In genomic region chr13:99046851-99047250, GRCh38 we compare ENCODE assay signal across 12 cellular contexts.
DNase-seq lines count a peak whose midpoint lies in the region; ATAC-seq and TF ChIP-seq lines count a peak whose summit lies in the region.
"Had no signal": no experiment of that assay in that cellular context is flagged by ENCODE, and none has a peak within 500 bp of the region (broad histone marks: within the 10 kb centered on the region; RNA-seq: fewer than 3 reads in every experiment).

No MANE protein-coding gene starts in this region.

- no peak for TF ChIP-seq EP300 in sigmoid colon (IDR thresholded peaks at IDR 0.05)

- H3K9me3 ChIP-seq in PC-9 (ENCODE audit: insufficient read depth, low read depth): no peaks in the 10 kb centered on the region
- no peaks in the 10 kb centered on the region for H3K9me3 ChIP-seq in effector memory CD4-positive, alpha-beta T cell (ENCODE audit: control insufficient read depth, low read length)
- no peaks in the 10 kb centered on the region for H3K9me3 ChIP-seq in sigmoid colon

- peak overlapping the region; percentile 29; the same call in 1 of the 2 replicates for H2AFZ ChIP-seq in PC-9
- H2AFZ ChIP-seq: neural progenitor cell had no signal

- H3K27me3 Mint-ChIP-seq in Calu3 (ENCODE audit: unreplicated experiment): no peaks in the 10 kb centered on the region

- H3K27ac ChIP-seq in PC-9 (peak overlapping the region; percentile 84), sigmoid colon (peak overlapping the region in 3 of 4 donors; percentile 25 to 70 (median 32))
- peak overlapping the region; percentile 76 for H3K27ac ChIP-seq in effector memory CD4-positive, alpha-beta T cell (ENCODE audit: insufficient read depth, low read length, poor library complexity, severe bottlenecking)
- H3K27ac ChIP-seq: neural progenitor cell had no signal

- H4K20me1 ChIP-seq in PC-9 (ENCODE audit: insufficient read depth): no peaks in the 10 kb centered on the region

- TF ChIP-seq CTCF in Calu3 (IDR thresholded peaks at IDR 0.05; ENCODE audit: unreplicated experiment): no peak
- no peak for TF ChIP-seq CTCF in PC-9 (conservative IDR thresholded peaks at IDR 0.05)
- TF ChIP-seq CTCF in sigmoid colon (IDR thresholded peaks at IDR 0.05): no peak

- H3K27me3 ChIP-seq in PC-9 (ENCODE audit: insufficient read depth, low read depth): no peaks in the 10 kb centered on the region
- no peaks in the 10 kb centered on the region for H3K27me3 ChIP-seq in effector memory CD4-positive, alpha-beta T cell (replicated peaks; ENCODE audit: control insufficient read depth, insufficient read depth, low read length, poor library complexity, severe bottlenecking)
- H3K27me3 ChIP-seq in sigmoid colon: no peaks in the 10 kb centered on the region
- H3K27me3 ChIP-seq: neural progenitor cell had no signal

- DNase-seq in Calu3 (no peak), PC-9 (no peak), sigmoid colon (no peak), cerebellum (ENCODE audit: low spot score) (no peak), SIG-M5 (lab: John Stamatoyannopoulos, UW) (no peak)
- DNase-seq in effector memory CD4-positive, alpha-beta T cell: no peak
- DNase-seq: caudate nucleus, NCI-H187 had no signal

- H3K27ac Mint-ChIP-seq in Calu3 (ENCODE audit: unreplicated experiment): no peak overlapping the region
- H3K27ac Mint-ChIP-seq: neural progenitor cell had no signal

- H3K9me2 ChIP-seq in PC-9 (ENCODE audit: insufficient read depth): no peaks in the 10 kb centered on the region

- H3F3A ChIP-seq in PC-9 (ENCODE audit: insufficient read depth, low read depth): peaks cover 43% of the 10 kb centered on the region

- H3K4me3 ChIP-seq in PC-9 (peak overlapping the region; percentile 48), sigmoid colon (no peak overlapping the region)
- no peak overlapping the region for H3K4me3 ChIP-seq in effector memory CD4-positive, alpha-beta T cell (ENCODE audit: insufficient read depth, low read depth, low read length, poor library complexity, severe bottlenecking)
- H3K4me3 ChIP-seq: neural progenitor cell had no signal

- intact Hi-C loops in Calu3 (cut with micrococcal nuclease; ENCODE audit: unreplicated experiment) (no loop called here), PC-9 (cut with micrococcal nuclease; ENCODE audit: unreplicated experiment) (loop anchor here (1.0 to 10.0 kb wide), 4 partner anchors 40 to 218 kb away; no protein-coding TSS in a partner anchor), sigmoid colon (cut with DNase I) (no loop called here)

- peak overlapping the region; percentile 7 for H3K4me3 Mint-ChIP-seq in Calu3 (ENCODE audit: low read depth, unreplicated experiment)
- H3K4me3 Mint-ChIP-seq: neural progenitor cell had no signal

- BruUV-seq in Calu3 (replicated peaks; lab: Mats Ljungman, UMichigan): no TSS peak
- no TSS peak for BruUV-seq in PC-9 (replicated peaks; lab: Mats Ljungman, UMichigan)

- no peak for TF ChIP-seq POLR2A in sigmoid colon (IDR thresholded peaks at IDR 0.05)

- peak overlapping the region; percentile 81 for H3K4me2 ChIP-seq in PC-9
- H3K4me2 ChIP-seq: neural progenitor cell had no signal

- no peaks in the 10 kb centered on the region for H3K36me3 ChIP-seq in PC-9 (ENCODE audit: low read depth)
- no peaks in the 10 kb centered on the region for H3K36me3 ChIP-seq in effector memory CD4-positive, alpha-beta T cell (ENCODE audit: control insufficient read depth, insufficient read depth, low read length)
- no peaks in the 10 kb centered on the region for H3K36me3 ChIP-seq in sigmoid colon
- H3K36me3 ChIP-seq: neural progenitor cell had no signal

- H3K4me1 Mint-ChIP-seq in Calu3 (ENCODE audit: low read depth, unreplicated experiment): no peaks in the 10 kb centered on the region
- H3K4me1 Mint-ChIP-seq: neural progenitor cell had no signal

- 45 to 55% methylated on average over 4 of the region's 4 CpGs for WGBS in sigmoid colon, 2 donors

- H3K79me2 ChIP-seq in PC-9 (ENCODE audit: low read depth): peaks cover 77% of the 10 kb centered on the region

- ATAC-seq in esophagus mucosa: no peak
- ATAC-seq in GM21529 (IDR thresholded peaks at IDR 0.05; ENCODE audit: unreplicated experiment): no peak
- ATAC-seq: HCT116 had no signal

- H3K4me1 ChIP-seq in PC-9 (replicated peaks; ENCODE audit: insufficient read depth) (peaks cover 76% of the 10 kb centered on the region), sigmoid colon (peaks cover 0 to 76% (median 35%) of the 10 kb centered on the region in 4 donors)
- H3K4me1 ChIP-seq in effector memory CD4-positive, alpha-beta T cell (ENCODE audit: control insufficient read depth, insufficient read depth, low read length, poor library complexity, severe bottlenecking): peaks cover 93% of the 10 kb centered on the region

- POLR2A ChIA-PET in PC-9 (lab: Charles Lee; ENCODE audit: unreplicated experiment): no interaction called here

- no peaks in the 10 kb centered on the region for H3K9me3 Mint-ChIP-seq in Calu3 (ENCODE audit: low read depth, unreplicated experiment)
- H3K9me3 Mint-ChIP-seq: neural progenitor cell had no signal

- H3K36me3 Mint-ChIP-seq in Calu3 (ENCODE audit: insufficient read depth, unreplicated experiment): no peaks in the 10 kb centered on the region
- H3K36me3 Mint-ChIP-seq: neural progenitor cell had no signal

- CTCF ChIA-PET in Calu3 (lab: Charles Lee) (no interaction called here), PC-9 (lab: Charles Lee) (no interaction called here)

Comparison
In these comparisons a context has a peak if more than half of its experiments do, and no peak if none do; other contexts are left out.
1. H3K27ac ChIP-seq: peak in every context shown above with its lines; median percentile 84 in PC-9; 76 in effector memory CD4-positive, alpha-beta T cell; 32 in sigmoid colon.